9 cellular contexts compared by ENCODE assay signal in the genomic region with DNA sequence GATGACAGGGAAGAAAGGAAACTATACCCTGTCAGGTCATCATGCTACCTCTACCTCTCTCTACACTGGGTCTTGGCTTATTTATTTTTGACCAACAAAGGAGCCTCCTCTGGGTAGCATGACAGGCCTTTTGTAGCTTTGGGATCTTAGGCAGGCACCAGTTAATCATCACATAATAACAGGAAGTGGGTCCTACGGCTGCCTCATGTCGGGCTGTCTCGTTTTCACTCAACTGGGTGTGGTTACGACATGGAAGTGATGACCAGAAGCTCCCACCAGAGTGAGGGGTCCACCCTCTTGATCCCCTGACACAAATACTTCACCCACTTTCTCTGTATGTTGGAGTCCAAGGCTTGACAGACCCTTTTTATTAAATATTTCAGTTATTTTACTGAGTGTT.
DNase-seq lines count a peak whose midpoint lies in the region; ATAC-seq and TF ChIP-seq lines count a peak whose summit lies in the region.
"Had no signal": no experiment of that assay in that cellular context is flagged by ENCODE, and none has a peak within 500 bp of the region (broad histone marks: within the 10 kb centered on the region; RNA-seq: fewer than 3 reads in every experiment).

No MANE protein-coding gene starts in this region.

- H3K9me3 ChIP-seq in MM.1S (replicated peaks; ENCODE audit: insufficient read depth, low read length): no peaks in the 10 kb centered on the region
- H3K9me3 ChIP-seq: SJSA1 had no signal

- no peak overlapping the region for H2AFZ ChIP-seq in MM.1S (ENCODE audit: low read length)

- no peaks in the 10 kb centered on the region for H3K9me3 Mint-ChIP-seq in activated CD4-positive, alpha-beta T cell treated with anti-CD3 and anti-CD28 coated beads, Interleukin-2, amount 10 ng/mL, durations not matched to agents 7 days and 5 days
- no peaks in the 10 kb centered on the region for H3K9me3 Mint-ChIP-seq in stimulated activated memory B cell treated with anti-CD40 and anti-IgM and Interleukin-4, amounts not matched to agents 10 μg/mL and 1 μg/mL and 100 μg/mL, for 72 hours
- H3K9me3 Mint-ChIP-seq in endothelial cell (ENCODE audit: unreplicated experiment): no peaks in the 10 kb centered on the region

- CTCF ChIA-PET in activated CD4-positive, alpha-beta T cell treated with anti-CD3 and anti-CD28 coated beads, Interleukin-2, amount 10 ng/mL, durations not matched to agents 7 days and 5 days (lab: Charles Lee): interaction anchor here (0.9 to 1.3 kb wide), 3 partner anchors 9 to 12 kb away, joined by 3 read pairs; no protein-coding TSS in a partner anchor

- POLR2A ChIA-PET in activated CD4-positive, alpha-beta T cell treated with anti-CD3 and anti-CD28 coated beads, Interleukin-2, amount 10 ng/mL, durations not matched to agents 7 days and 5 days (lab: Charles Lee): no interaction called here

- no peaks in the 10 kb centered on the region for H3K36me3 ChIP-seq in MM.1S (replicated peaks; ENCODE audit: insufficient read depth, low read length)
- H3K36me3 ChIP-seq: SJSA1 had no signal

- H3K27ac Mint-ChIP-seq in activated CD4-positive, alpha-beta T cell treated with anti-CD3 and anti-CD28 coated beads, Interleukin-2, amount 10 ng/mL, durations not matched to agents 7 days and 5 days: peak overlapping the region; percentile 82
- peak overlapping the region; percentile 67 for H3K27ac Mint-ChIP-seq in stimulated activated memory B cell treated with anti-CD40 and anti-IgM and Interleukin-4, amounts not matched to agents 10 μg/mL and 1 μg/mL and 100 μg/mL, for 72 hours
- H3K27ac Mint-ChIP-seq in endothelial cell (ENCODE audit: unreplicated experiment): no peak overlapping the region

- TF ChIP-seq CTCF in MM.1S (IDR thresholded peaks at IDR 0.05; ENCODE audit: low read length) (no peak), endothelial cell (IDR thresholded peaks at IDR 0.05; ENCODE audit: unreplicated experiment) (no peak)

- no peaks in the 10 kb centered on the region for H3K27me3 ChIP-seq in MM.1S (replicated peaks; ENCODE audit: insufficient read depth, low read length)
- H3K27me3 ChIP-seq: SJSA1 had no signal

- no peaks in the 10 kb centered on the region for H3K9me2 ChIP-seq in MM.1S (replicated peaks; ENCODE audit: insufficient read depth, low read length)

- H3K27ac ChIP-seq in MM.1S (ENCODE audit: low read length): no peak overlapping the region
- H3K27ac ChIP-seq: SJSA1 had no signal

- peaks cover 2% of the 10 kb centered on the region for H3K27me3 Mint-ChIP-seq in activated CD4-positive, alpha-beta T cell treated with anti-CD3 and anti-CD28 coated beads, Interleukin-2, amount 10 ng/mL, durations not matched to agents 7 days and 5 days
- H3K27me3 Mint-ChIP-seq in stimulated activated memory B cell treated with anti-CD40 and anti-IgM and Interleukin-4, amounts not matched to agents 10 μg/mL and 1 μg/mL and 100 μg/mL, for 72 hours: no peaks in the 10 kb centered on the region
- H3K27me3 Mint-ChIP-seq in endothelial cell (ENCODE audit: unreplicated experiment): peaks cover 4% of the 10 kb centered on the region

- peaks cover 28% of the 10 kb centered on the region for H3K4me1 Mint-ChIP-seq in activated CD4-positive, alpha-beta T cell treated with anti-CD3 and anti-CD28 coated beads, Interleukin-2, amount 10 ng/mL, durations not matched to agents 7 days and 5 days
- peaks cover 26% of the 10 kb centered on the region for H3K4me1 Mint-ChIP-seq in stimulated activated memory B cell treated with anti-CD40 and anti-IgM and Interleukin-4, amounts not matched to agents 10 μg/mL and 1 μg/mL and 100 μg/mL, for 72 hours
- peaks cover 19% of the 10 kb centered on the region for H3K4me1 Mint-ChIP-seq in endothelial cell (ENCODE audit: unreplicated experiment)

- no peak overlapping the region for H3K4me3 Mint-ChIP-seq in activated CD4-positive, alpha-beta T cell treated with anti-CD3 and anti-CD28 coated beads, Interleukin-2, amount 10 ng/mL, durations not matched to agents 7 days and 5 days
- peak overlapping the region; percentile 26 for H3K4me3 Mint-ChIP-seq in stimulated activated memory B cell treated with anti-CD40 and anti-IgM and Interleukin-4, amounts not matched to agents 10 μg/mL and 1 μg/mL and 100 μg/mL, for 72 hours
- no peak overlapping the region for H3K4me3 Mint-ChIP-seq in endothelial cell (ENCODE audit: unreplicated experiment)

- peak; percentile 15 to 16 for DNase-seq in activated CD4-positive, alpha-beta T cell treated with anti-CD3 and anti-CD28 coated beads for 4 hours
- no peak for DNase-seq in activated CD4-positive, alpha-beta T cell treated with anti-CD3 and anti-CD28 coated beads, Interleukin-2, amount 50 U/mL, for 4 hours
- DNase-seq in activated CD4-positive, alpha-beta T cell treated with anti-CD3 and anti-CD28 coated beads, Interleukin-2, amount 10 ng/mL, durations not matched to agents 7 days and 5 days: peak; percentile 26
- no peak for DNase-seq in DMS53 (lab: John Stamatoyannopoulos, UW)
- DNase-seq in MM.1S: no peak
- DNase-seq in endothelial cell (ENCODE audit: low spot score): no peak

- H3K36me3 Mint-ChIP-seq in activated CD4-positive, alpha-beta T cell treated with anti-CD3 and anti-CD28 coated beads, Interleukin-2, amount 10 ng/mL, durations not matched to agents 7 days and 5 days (ENCODE audit: low read depth): no peaks in the 10 kb centered on the region
- H3K36me3 Mint-ChIP-seq in stimulated activated memory B cell treated with anti-CD40 and anti-IgM and Interleukin-4, amounts not matched to agents 10 μg/mL and 1 μg/mL and 100 μg/mL, for 72 hours: no peaks in the 10 kb centered on the region
- no peaks in the 10 kb centered on the region for H3K36me3 Mint-ChIP-seq in endothelial cell (ENCODE audit: low read depth, unreplicated experiment)

- peak; percentile 80 for ATAC-seq in HG03045 (IDR thresholded peaks at IDR 0.05; ENCODE audit: unreplicated experiment)
- ATAC-seq in stimulated activated memory B cell treated with anti-CD40 and anti-IgM and Interleukin-4, amounts not matched to agents 10 μg/mL and 1 μg/mL and 100 μg/mL, for 72 hours: peak; percentile 80

- no peaks in the 10 kb centered on the region for H3K4me1 ChIP-seq in MM.1S (ENCODE audit: low read length)

- no peak overlapping the region for H3K4me3 ChIP-seq in MM.1S (ENCODE audit: low read length)
- H3K4me3 ChIP-seq: SJSA1 had no signal

- no peak overlapping the region for H3K9ac ChIP-seq in MM.1S (ENCODE audit: low read length)

- no peak overlapping the region for H3K4me2 ChIP-seq in MM.1S (ENCODE audit: low read depth, low read length)

- H3K79me2 ChIP-seq in MM.1S (ENCODE audit: low read length): no peaks in the 10 kb centered on the region

- no peaks in the 10 kb centered on the region for H3F3A ChIP-seq in MM.1S (ENCODE audit: insufficient read depth, low read length)

- H4K20me1 ChIP-seq in MM.1S (ENCODE audit: insufficient read depth, low read length): no peaks in the 10 kb centered on the region

Comparison
In these comparisons a context has a peak if more than half of its experiments do, and no peak if none do; other contexts are left out.
1. DNase-seq: peak in activated CD4-positive, alpha-beta T cell treated with anti-CD3 and anti-CD28 coated beads for 4 hours (2 of 2) and activated CD4-positive, alpha-beta T cell treated with anti-CD3 and anti-CD28 coated beads, Interleukin-2, amount 10 ng/mL, durations not matched to agents 7 days and 5 days (single experiment); none in activated CD4-positive, alpha-beta T cell treated with anti-CD3 and anti-CD28 coated beads, Interleukin-2, amount 50 U/mL, for 4 hours (0 of 2), DMS53 (single experiment), MM.1S (single experiment) and endothelial cell (single experiment).